Comparison of ENCODE assay signal across 23 cellular contexts in the genomic region with DNA sequence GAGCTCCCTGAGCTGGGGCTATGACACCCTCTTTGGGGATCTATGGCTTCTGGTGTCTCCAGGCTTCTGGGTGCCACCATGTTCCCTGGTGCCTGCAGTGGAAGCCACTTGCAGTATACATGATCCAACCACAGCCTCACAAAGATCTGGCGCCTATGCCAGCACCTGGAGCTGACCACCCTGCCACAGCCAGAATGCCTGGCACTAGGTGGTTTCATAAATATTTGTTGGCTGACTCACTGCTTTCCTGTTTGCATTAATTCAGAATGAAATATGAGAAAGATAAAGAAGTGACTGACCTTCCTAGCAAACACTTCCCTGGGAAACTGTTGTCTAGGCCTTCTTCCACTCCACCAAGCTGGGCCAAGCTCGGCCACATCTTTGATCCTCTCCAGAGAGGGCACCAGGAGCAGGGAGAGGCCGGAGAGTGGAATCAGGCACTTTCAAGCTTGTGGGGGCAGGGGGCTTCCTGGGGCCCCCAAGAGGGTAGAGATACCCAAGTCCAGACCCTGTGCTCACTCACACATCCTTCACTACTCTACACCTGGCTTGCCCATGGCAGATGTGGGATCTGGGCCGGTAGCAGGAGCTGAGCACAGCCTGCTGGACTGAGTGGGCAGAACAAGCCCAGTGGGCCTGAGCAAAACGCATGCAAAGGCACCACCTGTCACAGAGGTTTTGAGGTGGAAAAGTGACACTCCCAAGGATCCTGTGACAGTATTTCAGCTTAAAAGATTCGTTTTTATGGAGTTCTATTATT.
DNase-seq lines count a peak whose midpoint lies in the region; ATAC-seq, FAIRE-seq and TF ChIP-seq lines count a peak whose summit lies in the region.
"Had no signal": no experiment of that assay in that cellular context is flagged by ENCODE, and none has a peak within 500 bp of the region (broad histone marks: within the 10 kb centered on the region; RNA-seq: fewer than 3 reads in every experiment).

No MANE protein-coding gene starts in this region.

- 51% methylated on average over 6 of the region's 6 CpGs for WGBS in A549 (ENCODE audit: missing lambda C conversion rate)

- peak; percentile 66 to 80; a peak in 5 of 6 replicates for ATAC-seq in A549
- ATAC-seq: activated naive CD4-positive, alpha-beta T cell treated with anti-CD3 and anti-CD28 coated beads, Interleukin-2, amount 50 U/mL, for 72 hours; left cardiac atrium; stimulated activated naive CD8-positive, alpha-beta T cell treated with anti-CD3 and anti-CD28 coated beads, Interleukin-15, amount 100 ng/mL, for 72 hours had no signal

- H3K27ac ChIP-seq in A549, result peak overlapping the region; percentile 62 to 87; a peak in 5 of 6 replicates
- H3K27ac ChIP-seq: cardiac muscle cell, neural progenitor cell, Peyer's patch, upper lobe of left lung had no signal

- H3K27me3 ChIP-seq in BE2C, result no peaks in the 10 kb centered on the region
- H3K27me3 ChIP-seq: cardiac muscle cell, neural progenitor cell, Peyer's patch, upper lobe of left lung had no signal

- H3K4me3 ChIP-seq in A549 (no peak overlapping the region), foreskin fibroblast (ENCODE audit: low read depth in 1 of 2, low read length in 2 of 2) (no peak overlapping the region), BE2C (ENCODE audit: low read depth, low read length) (no peak overlapping the region)
- H3K4me3 ChIP-seq: cardiac muscle cell, neural progenitor cell, Peyer's patch, upper lobe of left lung had no signal

- no peak for FAIRE-seq in A549 (lab: Jason Lieb, UNC)
- FAIRE-seq: G401.6 had no signal

- H3K4me1 ChIP-seq in A549 (peaks cover 18% of the 10 kb centered on the region), BE2C (no peaks in the 10 kb centered on the region)
- H3K4me1 ChIP-seq: neural progenitor cell, Peyer's patch, upper lobe of left lung had no signal

- no peaks in the 10 kb centered on the region for H3K36me3 ChIP-seq in BE2C
- H3K36me3 ChIP-seq: cardiac muscle cell, neural progenitor cell, Peyer's patch, upper lobe of left lung had no signal

- peak overlapping the region; percentile 46 for H3K4me2 ChIP-seq in A549
- H3K4me2 ChIP-seq: neural progenitor cell had no signal

- TF ChIP-seq EP300 in A549 (IDR thresholded peaks at IDR 0.05), result no peak

- CTCF ChIA-PET in A549 (lab: Yijun Ruan, JAX), result interaction anchor here (0.6 kb wide), 1 partner anchor 746 kb away, joined by 4 read pairs; no protein-coding TSS in a partner anchor

- POLR2A ChIA-PET in A549 (lab: Yijun Ruan, JAX), result no interaction called here

- H3K9me3 ChIP-seq in A549 (peaks cover 22% of the 10 kb centered on the region), BE2C (no peaks in the 10 kb centered on the region)
- H3K9me3 ChIP-seq: Peyer's patch had no signal

- no peak for TF ChIP-seq CTCF in A549 (IDR thresholded peaks at IDR 0.05)
- TF ChIP-seq CTCF in foreskin fibroblast (IDR thresholded peaks at IDR 0.05; ENCODE audit: low read depth, low read length), result no peak
- TF ChIP-seq CTCF in BE2C (IDR thresholded peaks at IDR 0.05; ENCODE audit: low read depth, low read length), result no peak

- no peak for TF ChIP-seq POLR2A in A549 (IDR thresholded peaks at IDR 0.05; ENCODE audit: low read length)

- no peak for TF ChIP-seq RAD21 in A549 (conservative IDR thresholded peaks at IDR 0.05 in 1 of 2, IDR thresholded peaks at IDR 0.05 in 1 of 2)

- peak in 1 of 2 experiments; percentile 59 for DNase-seq in A549 (ENCODE audit: low read depth in 1 of 2, low spot score in 1 of 2)
- DNase-seq in HK-2 (ENCODE audit: unreplicated experiment), result peak; percentile 3
- DNase-seq in SW480 (ENCODE audit: low spot score), result peak; percentile 77
- peak; percentile 14 to 26 for DNase-seq in foreskin fibroblast
- no peak for DNase-seq in activated CD4-positive, alpha-beta T cell treated with anti-CD3 and anti-CD28 coated beads, Interleukin-2, amount 50 U/mL, for 4 hours
- no peak for DNase-seq in activated CD4-positive, alpha-beta T cell treated with anti-CD3 and anti-CD28 coated beads for 48 hours
- no peak for DNase-seq in BE2C
- DNase-seq in stimulated activated CD4-positive, alpha-beta T cell treated with anti-CD3 and anti-CD28 coated beads, Interleukin-4, amount 100 ng/mL, for 1 hour, result no peak
- DNase-seq: activated CD4-positive, alpha-beta T cell treated with anti-CD3 and anti-CD28 coated beads, Interleukin-2, amount 50 U/mL, for 48 hours; hippocampal formation; left cardiac atrium; NCI-H1092; NCI-H2107; NCI-H748 treated with DMSO at 0.1 percent for 48 hours; Peyer's patch; retina; stimulated activated naive CD8-positive, alpha-beta T cell treated with anti-CD3 and anti-CD28 coated beads, Interleukin-15, amount 100 ng/mL, for 72 hours; SW 1271 had no signal

TF ChIP-seq in A549, 52 proteins besides CTCF, POLR2A, EP300 and RAD21:
- no peak for TF ChIP-seq HEYL (CRISPR knock-in tag; IDR thresholded peaks at IDR 0.05)
- TF ChIP-seq, protein P1, sequence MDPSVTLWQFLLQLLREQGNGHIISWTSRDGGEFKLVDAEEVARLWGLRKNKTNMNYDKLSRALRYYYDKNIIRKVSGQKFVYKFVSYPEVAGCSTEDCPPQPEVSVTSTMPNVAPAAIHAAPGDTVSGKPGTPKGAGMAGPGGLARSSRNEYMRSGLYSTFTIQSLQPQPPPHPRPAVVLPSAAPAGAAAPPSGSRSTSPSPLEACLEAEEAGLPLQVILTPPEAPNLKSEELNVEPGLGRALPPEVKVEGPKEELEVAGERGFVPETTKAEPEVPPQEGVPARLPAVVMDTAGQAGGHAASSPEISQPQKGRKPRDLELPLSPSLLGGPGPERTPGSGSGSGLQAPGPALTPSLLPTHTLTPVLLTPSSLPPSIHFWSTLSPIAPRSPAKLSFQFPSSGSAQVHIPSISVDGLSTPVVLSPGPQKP (IDR thresholded peaks at IDR 0.05; ENCODE audit: low read depth, low read length), result no peak
- TF ChIP-seq CHD2 (IDR thresholded peaks at IDR 0.05; ENCODE audit: low read length, partially characterized antibody), result no peak
- TF ChIP-seq JUNB (IDR thresholded peaks at IDR 0.05), result peak; percentile 46; the same call in 1 of the 2 replicates
- TF ChIP-seq GATA3 (IDR thresholded peaks at IDR 0.05; ENCODE audit: borderline replicate concordance), result peak; percentile 62; the same call in 1 of the 2 replicates
- no peak for TF ChIP-seq FOSL2 (IDR thresholded peaks at IDR 0.05)
- 0 out of 2 replicates have a peak, but pooled peaks have one; percentile 35 for TF ChIP-seq FOSL2 (CRISPR knock-in tag; IDR thresholded peaks at IDR 0.05)
TF ChIP-seq in A549: peak in this region for 3.

Comparison
In these comparisons a context has a peak if more than half of its experiments do, and no peak if none do; other contexts are left out.
1. DNase-seq: peak in HK-2 (single experiment), SW480 (single experiment) and foreskin fibroblast (2 of 2); none in activated CD4-positive, alpha-beta T cell treated with anti-CD3 and anti-CD28 coated beads, Interleukin-2, amount 50 U/mL, for 4 hours (0 of 2), activated CD4-positive, alpha-beta T cell treated with anti-CD3 and anti-CD28 coated beads for 48 hours (single experiment), BE2C (single experiment) and stimulated activated CD4-positive, alpha-beta T cell treated with anti-CD3 and anti-CD28 coated beads, Interleukin-4, amount 100 ng/mL, for 1 hour (single experiment).